Comparison of ENCODE assay signal across 24 cellular contexts in the genomic region with DNA sequence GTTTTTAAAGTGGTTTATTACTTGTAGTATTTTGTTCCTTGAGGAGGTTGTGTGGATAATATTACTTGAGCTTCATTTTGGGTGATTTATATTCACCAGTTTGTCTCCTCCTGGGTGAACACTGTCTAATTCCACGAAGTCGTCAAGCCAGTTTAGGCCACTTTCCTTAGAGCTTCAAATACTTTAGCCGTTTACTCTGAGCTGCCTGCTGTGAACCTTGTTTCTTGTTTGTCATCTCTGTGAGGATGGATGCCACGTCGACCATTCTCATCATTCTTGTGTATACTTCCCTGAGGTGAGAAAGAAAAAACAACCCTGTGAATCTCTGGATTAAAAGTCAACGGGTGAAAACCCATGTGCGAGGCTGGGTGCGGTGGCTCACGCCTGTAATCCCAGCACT. TPM values are rescaled to one million over a fixed set of nuclear protein-coding genes. Genes with fewer than 3 reads are reported as not detected.
"Had no signal": no experiment of that assay in that cellular context is flagged by ENCODE, and none has a peak within 500 bp of the region (broad histone marks: within the 10 kb centered on the region; RNA-seq: fewer than 3 reads in every experiment).

No MANE protein-coding gene starts in this region.

- H3K4me3 Mint-ChIP-seq: activated CD4-positive, alpha-beta memory T cell treated with anti-CD3 and anti-CD28 coated beads, Interleukin-2, amount 10 ng/mL, durations not matched to agents 7 days and 5 days; activated naive CD8-positive, alpha-beta T cell treated with anti-CD3 and anti-CD28 coated beads for 36 hours; activated T-helper 17 cell treated with anti-CD3 and anti-CD28 coated beads, Interleukin-2, amount 50 U/mL, for 72 hours; dendritic cell treated with granulocyte-macrophage colony-stimulating factor and Interleukin-4, amounts not matched to agents 40 ng/mL and 50 ng/mL, for 4 days; neural crest cell; stimulated activated naive B cell treated with anti-CD40 and anti-IgM and Interleukin-4, amounts not matched to agents 10 μg/mL and 1 μg/mL and 100 μg/mL, for 72 hours; T-helper 2 cell treated with Interferon-gamma antibody and Interleukin-4, amounts not matched to agents 5 μg/mL and 100 μg/mL, for 36 hours had no signal

- DNase-seq: activated CD4-positive, alpha-beta memory T cell treated with anti-CD3 and anti-CD28 coated beads, Interleukin-2, amount 10 ng/mL, durations not matched to agents 7 days and 5 days; activated CD4-positive, alpha-beta T cell treated with anti-CD3 and anti-CD28 coated beads for 48 hours; activated CD4-positive, CD25-positive, alpha-beta regulatory T cell; activated naive CD4-positive, alpha-beta T cell; activated naive CD8-positive, alpha-beta T cell treated with anti-CD3 and anti-CD28 coated beads for 36 hours; activated T-cell treated with anti-CD3 and anti-CD28 coated beads, Interleukin-2, amount 50 U/mL, for 1 hour; amniotic stem cell; effector CD8-positive, alpha-beta T cell; hippocampal formation; islet precursor cell; left colon; sigmoid colon; stimulated activated naive B cell treated with anti-CD40 and anti-IgM and Interleukin-4, amounts not matched to agents 10 μg/mL and 1 μg/mL and 100 μg/mL, for 72 hours had no signal

- H3K27me3 ChIP-seq: vagina had no signal

- H3K36me3 ChIP-seq: sigmoid colon, vagina had no signal

- H3K36me3 Mint-ChIP-seq: activated naive CD8-positive, alpha-beta T cell treated with anti-CD3 and anti-CD28 coated beads for 36 hours; stimulated activated naive B cell treated with anti-CD40 and anti-IgM and Interleukin-4, amounts not matched to agents 10 μg/mL and 1 μg/mL and 100 μg/mL, for 72 hours had no signal

- H3K4me3 ChIP-seq: sigmoid colon, vagina had no signal

- H3K4me1 ChIP-seq: foreskin keratinocyte, parathyroid adenoma, sigmoid colon had no signal

- H3K9me3 Mint-ChIP-seq: activated CD4-positive, alpha-beta memory T cell treated with anti-CD3 and anti-CD28 coated beads, Interleukin-2, amount 10 ng/mL, durations not matched to agents 7 days and 5 days; activated naive CD8-positive, alpha-beta T cell treated with anti-CD3 and anti-CD28 coated beads for 36 hours; activated T-helper 17 cell treated with anti-CD3 and anti-CD28 coated beads, Interleukin-2, amount 50 U/mL, for 72 hours; dendritic cell treated with granulocyte-macrophage colony-stimulating factor and Interleukin-4, amounts not matched to agents 40 ng/mL and 50 ng/mL, for 4 days; neural crest cell; stimulated activated naive B cell treated with anti-CD40 and anti-IgM and Interleukin-4, amounts not matched to agents 10 μg/mL and 1 μg/mL and 100 μg/mL, for 72 hours; T-helper 2 cell treated with Interferon-gamma antibody and Interleukin-4, amounts not matched to agents 5 μg/mL and 100 μg/mL, for 36 hours had no signal

- H2AFZ ChIP-seq: parathyroid adenoma had no signal

- H3K79me2 ChIP-seq: parathyroid adenoma had no signal

- H3K27ac Mint-ChIP-seq: activated CD4-positive, alpha-beta memory T cell treated with anti-CD3 and anti-CD28 coated beads, Interleukin-2, amount 10 ng/mL, durations not matched to agents 7 days and 5 days; activated naive CD8-positive, alpha-beta T cell treated with anti-CD3 and anti-CD28 coated beads for 36 hours; activated T-helper 17 cell treated with anti-CD3 and anti-CD28 coated beads, Interleukin-2, amount 50 U/mL, for 72 hours; dendritic cell treated with granulocyte-macrophage colony-stimulating factor and Interleukin-4, amounts not matched to agents 40 ng/mL and 50 ng/mL, for 4 days; stimulated activated naive B cell treated with anti-CD40 and anti-IgM and Interleukin-4, amounts not matched to agents 10 μg/mL and 1 μg/mL and 100 μg/mL, for 72 hours; T-helper 2 cell treated with Interferon-gamma antibody and Interleukin-4, amounts not matched to agents 5 μg/mL and 100 μg/mL, for 36 hours had no signal

- H3K27ac ChIP-seq: foreskin keratinocyte, parathyroid adenoma, sigmoid colon, vagina had no signal

- H3K4me1 Mint-ChIP-seq: activated CD4-positive, alpha-beta memory T cell treated with anti-CD3 and anti-CD28 coated beads, Interleukin-2, amount 10 ng/mL, durations not matched to agents 7 days and 5 days; activated naive CD8-positive, alpha-beta T cell treated with anti-CD3 and anti-CD28 coated beads for 36 hours; neural crest cell had no signal

- H3K9me3 ChIP-seq: sigmoid colon, vagina had no signal

- ATAC-seq: activated T-helper 17 cell treated with anti-CD3 and anti-CD28 coated beads, Interleukin-2, amount 50 U/mL, for 72 hours; foreskin keratinocyte; left colon; stimulated activated naive B cell treated with anti-CD40 and anti-IgM and Interleukin-4, amounts not matched to agents 10 μg/mL and 1 μg/mL and 100 μg/mL, for 72 hours had no signal

RNA-seq across cellular contexts. Expression of gene KRT24, which starts 9.0 kb away (rescaled TPM):
- total RNA-seq: activated CD4-positive, alpha-beta memory T cell treated with anti-CD3 and anti-CD28 coated beads, Interleukin-2, amount 10 ng/mL, durations not matched to agents 7 days and 5 days; activated naive CD8-positive, alpha-beta T cell treated with anti-CD3 and anti-CD28 coated beads for 36 hours; activated T-helper 17 cell treated with anti-CD3 and anti-CD28 coated beads, Interleukin-2, amount 50 U/mL, for 72 hours; chondrocyte; fibroblast of lung; lung microvascular endothelial cell; neural crest cell; renal cortical epithelial cell had no signal
- polyA plus RNA-seq: fibroblast of lung had no signal

RNA-seq across cellular contexts. Expression of gene KRT222, which starts 29.6 kb away (rescaled TPM):
- total RNA-seq: activated CD4-positive, alpha-beta memory T cell treated with anti-CD3 and anti-CD28 coated beads, Interleukin-2, amount 10 ng/mL, durations not matched to agents 7 days and 5 days; activated T-helper 17 cell treated with anti-CD3 and anti-CD28 coated beads, Interleukin-2, amount 50 U/mL, for 72 hours; chondrocyte; lung microvascular endothelial cell; vagina had no signal
- polyA plus RNA-seq: fibroblast of lung had no signal
